23 cellular contexts compared by ENCODE assay signal in the genomic region with DNA sequence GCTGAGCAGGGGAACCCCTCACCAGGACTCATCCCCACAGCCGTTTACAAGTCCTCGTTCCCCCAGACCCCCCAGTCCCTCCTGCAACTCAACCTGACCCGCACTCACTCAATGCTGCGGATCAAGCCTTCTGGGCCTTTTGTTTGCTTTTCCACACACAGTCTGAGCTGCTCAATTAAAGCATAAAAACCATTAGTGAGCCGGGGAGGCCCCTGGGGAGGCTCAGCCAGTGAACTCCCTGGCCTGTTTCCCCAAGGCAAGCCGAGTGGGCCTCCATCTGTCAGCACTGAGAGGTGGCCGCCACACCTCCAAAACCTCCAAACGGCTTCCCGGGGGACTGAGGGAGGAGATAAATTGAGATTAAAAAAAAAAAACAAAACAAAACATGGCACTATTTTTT.
DNase-seq lines count a peak whose midpoint lies in the region; ATAC-seq, FAIRE-seq and TF ChIP-seq lines count a peak whose summit lies in the region.
"Had no signal": no experiment of that assay in that cellular context is flagged by ENCODE, and none has a peak within 500 bp of the region (broad histone marks: within the 10 kb centered on the region; RNA-seq: fewer than 3 reads in every experiment).

No MANE protein-coding gene starts in this region.

- H2AK5ac ChIP-seq in H1 (ENCODE audit: low read depth, low read length) = no peak overlapping the region

- no peaks in the 10 kb centered on the region for H3K79me2 ChIP-seq in H1 (ENCODE audit: control insufficient read depth in 1 of 2, insufficient read depth in 2 of 2, low read length in 2 of 2)

- FAIRE-seq in H1 (lab: Jason Lieb, UNC) = no peak
- FAIRE-seq: D721Med had no signal

- no peak overlapping the region for H3K23ac ChIP-seq in H1 (ENCODE audit: insufficient read length)

- DNase-seq in ELF-1 (ENCODE audit: low read depth, low spot score) (peak; percentile 36), NCI-H2171 (lab: John Stamatoyannopoulos, UW) (peak; percentile 29), H1 (ENCODE audit: low read depth in 1 of 2, low spot score in 2 of 2) (no peak), posterior vena cava (ENCODE audit: low spot score) (peak; percentile 52)
- DNase-seq: ACHN; CD8-positive, alpha-beta memory T cell; DMS53; EL; GOT3; Kasumi-1; NCI-H1417 treated with DMSO at 0.1 percent for 48 hours; NCI-H187; NCI-H226; NCI-H510A treated with DMSO at 0.1 percent for 48 hours; NCI-H748 treated with DMSO at 0.1 percent for 48 hours; Peyer's patch; T-cell had no signal

- H3K9ac ChIP-seq in H1 (replicated peaks in 1 of 4; ENCODE audit: extremely low read depth in 1 of 4, low read depth in 3 of 4, low read length in 3 of 4) = no peak overlapping the region

- H4K5ac ChIP-seq in H1 (ENCODE audit: insufficient read length, low read depth, low read length) = no peak overlapping the region

- no peak for TF ChIP-seq POLR2A in H1 (IDR thresholded peaks at IDR 0.05; ENCODE audit: control extremely low read depth in 1 of 2, low read depth in 2 of 2, low read length in 2 of 2)

- WGBS in H1 (ENCODE audit: extremely low coverage in 1 of 2, insufficient coverage in 1 of 2, insufficient read length in 1 of 2, insufficient replicate concordance in 2 of 2, low coverage in 1 of 2, low lambda C conversion rate in 2 of 2, missing lambda C conversion rate in 1 of 2), 2 experiments = 70% methylated on average over 8 of the region's 9 CpGs; no CpG with 5 or more reads in 1 of the 2 experiments

- H4K20me1 ChIP-seq in H1 (replicated peaks in 1 of 2; ENCODE audit: control insufficient read depth in 1 of 2, insufficient read depth in 2 of 2, low read length in 2 of 2) = no peaks in the 10 kb centered on the region

- no peaks in the 10 kb centered on the region for H3K27me3 ChIP-seq in H1 (replicated peaks in 1 of 4; ENCODE audit: control insufficient read depth in 3 of 4, extremely low read depth in 1 of 4, insufficient read depth in 3 of 4, low read length in 3 of 4)
- H3K27me3 ChIP-seq: Peyer's patch had no signal

- POLR2A ChIA-PET in H1 (lab: Charles Lee; ENCODE audit: partially characterized antibody) = no interaction called here

- no peak overlapping the region; a peak in 1 of 4 replicates for H3K4me2 ChIP-seq in H1 (ENCODE audit: insufficient read depth in 1 of 2, low read depth in 2 of 2, low read length in 2 of 2)

- H2BK12ac ChIP-seq in H1 (ENCODE audit: low read depth, low read length) = peak overlapping the region; percentile 75; the same call in 1 of the 2 replicates

- H3K4me3 ChIP-seq in H1 (ENCODE audit: extremely low read depth in 1 of 4, insufficient read depth in 2 of 4, low read depth in 3 of 4, low read length in 4 of 4) = no peak overlapping the region
- H3K4me3 ChIP-seq: Peyer's patch had no signal

- H3K4ac ChIP-seq in H1 (replicated peaks; ENCODE audit: insufficient read length, low read depth, low read length) = no peak overlapping the region

- no peak overlapping the region for H4K8ac ChIP-seq in H1 (ENCODE audit: extremely low read depth, insufficient read depth, low read length)

- H3K27ac ChIP-seq in H1 (ENCODE audit: low read depth, low read length) = no peak overlapping the region
- H3K27ac ChIP-seq: C4-2B, Peyer's patch had no signal

- intact Hi-C loops in posterior vena cava (cut with DNase I) = no loop called here

- no peak overlapping the region for H3K14ac ChIP-seq in H1 (ENCODE audit: insufficient read length)

- no peaks in the 10 kb centered on the region for H3K79me1 ChIP-seq in H1 (ENCODE audit: low read depth, low read length)

- H2BK120ac ChIP-seq in H1 (replicated peaks; ENCODE audit: low read depth, low read length) = peak overlapping the region; percentile 35

- no peak overlapping the region for H3K56ac ChIP-seq in H1 (replicated peaks; ENCODE audit: insufficient read length, low read depth, low read length)

- H3K36me3 ChIP-seq in H1 (ENCODE audit: control insufficient read depth in 2 of 4, insufficient read depth in 4 of 4, low read length in 3 of 4) = no peaks in the 10 kb centered on the region
- H3K36me3 ChIP-seq: Peyer's patch had no signal

- no peak for TF ChIP-seq EP300 in H1 (IDR thresholded peaks at IDR 0.05; ENCODE audit: borderline replicate concordance in 1 of 2, low read depth in 2 of 2, low read length in 2 of 2)

- ATAC-seq in GM19395 (IDR thresholded peaks at IDR 0.05; ENCODE audit: unreplicated experiment) (no peak), GM21528 (IDR thresholded peaks at IDR 0.05; ENCODE audit: low FRiP score, unreplicated experiment) (no peak), HG03342 (IDR thresholded peaks at IDR 0.05; ENCODE audit: unreplicated experiment) (no peak), HG02973 (IDR thresholded peaks at IDR 0.05; ENCODE audit: unreplicated experiment) (no peak)
- ATAC-seq: T-cell had no signal

- no peak for TF ChIP-seq CTCF in H1 (IDR thresholded peaks at IDR 0.05; ENCODE audit: control extremely low read depth in 1 of 3, insufficient read depth in 1 of 3, low read depth in 1 of 3, low read length in 3 of 3)

- no peak overlapping the region for H2BK20ac ChIP-seq in H1 (ENCODE audit: low read length)

- no peak overlapping the region for H2BK15ac ChIP-seq in H1 (ENCODE audit: low read length)

- H3K18ac ChIP-seq in H1 (ENCODE audit: extremely low read depth, low read length) = peak overlapping the region; percentile 44; the same call in 1 of the 2 replicates

- peak overlapping the region; percentile 71; the same call in 1 of the 2 replicates for H2BK5ac ChIP-seq in H1 (ENCODE audit: low read depth, low read length)

- peak overlapping the region; percentile 1; the same call in 1 of the 2 replicates for H2AFZ ChIP-seq in H1 (ENCODE audit: low read length)

- H4K91ac ChIP-seq in H1 (replicated peaks; ENCODE audit: insufficient read length, low read length) = peak overlapping the region; percentile 83

- no peak for TF ChIP-seq RAD21 in H1 (IDR thresholded peaks at IDR 0.05 in 1 of 2, conservative IDR thresholded peaks at IDR 0.05 in 1 of 2; ENCODE audit: low read depth in 2 of 2, low read length in 2 of 2)

- CTCF ChIA-PET in H1 (lab: Charles Lee; ENCODE audit: partially characterized antibody) = no interaction called here

- H3K23me2 ChIP-seq in H1 (ENCODE audit: low read depth, low read length) = no peaks in the 10 kb centered on the region; the same call in 1 of the 2 replicates

- peaks cover 5 to 32% (median 15%) of the 10 kb centered on the region in 4 experiments for H3K4me1 ChIP-seq in H1 (replicated peaks in 1 of 4; ENCODE audit: control insufficient read depth in 3 of 4, insufficient read depth in 4 of 4, low read length in 3 of 4)
- H3K4me1 ChIP-seq: Peyer's patch had no signal

- H3K9me3 ChIP-seq in H1 (ENCODE audit: insufficient read depth in 2 of 2, low read depth in 1 of 2, low read length in 1 of 2) = no peaks in the 10 kb centered on the region

TF ChIP-seq in H1, 55 proteins besides CTCF, POLR2A, EP300 and RAD21:
- no peak for TF ChIP-seq SIN3A (conservative IDR thresholded peaks at IDR 0.05 in 1 of 2, IDR thresholded peaks at IDR 0.05 in 1 of 2; ENCODE audit: low read depth in 1 of 2, low read length in 2 of 2)
- TF ChIP-seq MAFK (IDR thresholded peaks at IDR 0.05; ENCODE audit: low read depth, low read length) = no peak
- no peak for TF ChIP-seq TAF7 (optimal IDR thresholded peaks at IDR 0.05; ENCODE audit: borderline replicate concordance, low read depth, low read length)
- no peak for TF ChIP-seq CBX5 (IDR thresholded peaks at IDR 0.05; ENCODE audit: low read depth, low read length)
- TF ChIP-seq GTF2F1 (IDR thresholded peaks at IDR 0.05; ENCODE audit: borderline replicate concordance, low read depth, low read length) = no peak
- no peak for TF ChIP-seq TBP (IDR thresholded peaks at IDR 0.05; ENCODE audit: low read depth, low read length)
- TF ChIP-seq PHF8 (conservative IDR thresholded peaks at IDR 0.05; ENCODE audit: low read depth, low read length) = no peak
- TF ChIP-seq CREB1 (IDR thresholded peaks at IDR 0.05) = no peak
- TF ChIP-seq ASH2L (IDR thresholded peaks at IDR 0.05; ENCODE audit: low read length) = no peak
- TF ChIP-seq TAF1 (IDR thresholded peaks at IDR 0.05; ENCODE audit: low read depth, low read length) = no peak
- no peak for TF ChIP-seq TCF12 (IDR thresholded peaks at IDR 0.05; ENCODE audit: low read depth, low read length)
- no peak for TF ChIP-seq CBX8 (IDR thresholded peaks at IDR 0.05; ENCODE audit: borderline replicate concordance, low read depth, low read length)

Comparison
In these comparisons a context has a peak if more than half of its experiments do, and no peak if none do; other contexts are left out.
1. DNase-seq: peak in ELF-1 (single experiment), NCI-H2171 (single experiment) and posterior vena cava (single experiment); none in H1 (0 of 2).